28 cellular contexts compared by ENCODE assay signal in the genomic region with DNA sequence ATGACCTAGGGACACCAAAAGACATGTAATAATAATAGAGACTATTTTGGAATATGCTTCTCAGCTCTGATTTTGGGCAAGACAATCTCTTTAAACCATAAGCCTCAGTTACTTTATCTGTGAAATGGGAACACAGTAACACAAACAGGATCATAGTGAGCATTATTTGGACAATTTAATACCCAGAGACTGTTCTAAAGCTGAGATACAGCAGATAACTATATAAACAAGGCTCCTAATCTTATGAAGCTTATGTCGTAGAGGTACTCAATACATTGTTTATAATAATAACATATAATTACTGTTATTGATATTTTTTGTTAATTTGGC.
"Had no signal": no experiment of that assay in that cellular context is flagged by ENCODE, and none has a peak within 500 bp of the region (broad histone marks: within the 10 kb centered on the region; RNA-seq: fewer than 3 reads in every experiment).

No MANE protein-coding gene starts in this region.

- ATAC-seq: activated CD4-positive, alpha-beta T cell treated with anti-CD3 and anti-CD28 coated beads for 36 hours; activated CD8-positive, alpha-beta memory T cell treated with anti-CD3 and anti-CD28 coated beads, Interleukin-2, amount 10 ng/mL, durations not matched to agents 7 days and 5 days; activated CD8-positive, alpha-beta T cell treated with anti-CD3 and anti-CD28 coated beads, Interleukin-2, amount 10 ng/mL, durations not matched to agents 7 days and 5 days; esophagus mucosa had no signal

- DNase-seq: activated CD4-positive, alpha-beta memory T cell treated with anti-CD3 and anti-CD28 coated beads for 36 hours; activated CD4-positive, alpha-beta T cell treated with anti-CD3 and anti-CD28 coated beads for 36 hours; activated CD4-positive, CD25-positive, alpha-beta regulatory T cell; activated CD4-positive, CD25-positive, alpha-beta regulatory T cell treated with anti-CD3 and anti-CD28 coated beads, Interleukin-2, amount 50 U/mL, for 72 hours; activated CD8-positive, alpha-beta memory T cell treated with anti-CD3 and anti-CD28 coated beads, Interleukin-2, amount 10 ng/mL, durations not matched to agents 7 days and 5 days; activated CD8-positive, alpha-beta memory T cell treated with anti-CD3 and anti-CD28 coated beads, Interleukin-2, amount 50 U/mL, for 4 hours; activated CD8-positive, alpha-beta T cell treated with anti-CD3 and anti-CD28 coated beads, Interleukin-2, amount 10 ng/mL, durations not matched to agents 7 days and 5 days; activated effector memory CD4-positive, alpha-beta T cell treated with Interleukin-2 at 50 U/mL for 16 hours; activated gamma-delta T cell treated with Interleukin-2 at 50 U/mL for 16 hours; activated naive CD4-positive, alpha-beta T cell treated with anti-CD3 and anti-CD28 coated beads, Interleukin-2, amount 50 U/mL, for 16 hours; activated naive CD4-positive, alpha-beta T cell treated with Interleukin-2 at 50 U/mL for 16 hours; activated T-cell treated with anti-CD3 and anti-CD28 coated beads, Interleukin-2, amount 50 U/mL, for 1 hour; activated T-cell treated with anti-CD3 and anti-CD28 coated beads, Interleukin-2, amount 50 U/mL, for 48 hours; central memory CD4-positive, alpha-beta T cell; cerebellar nuclear complex; dorsolateral prefrontal cortex; effector memory CD4-positive, alpha-beta T cell; endodermal cell; foreskin fibroblast had no signal

- H3K4me3 ChIP-seq: ascending aorta, breast epithelium, cardiac muscle cell, coronary artery, dorsolateral prefrontal cortex had no signal

- H3K9me3 Mint-ChIP-seq: activated CD4-positive, alpha-beta memory T cell treated with anti-CD3 and anti-CD28 coated beads for 36 hours; dendritic cell treated with granulocyte-macrophage colony-stimulating factor and Interleukin-4, amounts not matched to agents 40 ng/mL and 50 ng/mL, for 4 days had no signal

- FAIRE-seq: frontal cortex had no signal

- H3K27ac ChIP-seq: ascending aorta, breast epithelium, cardiac muscle cell, coronary artery, dorsolateral prefrontal cortex had no signal

- H3K36me3 Mint-ChIP-seq: activated CD4-positive, alpha-beta memory T cell treated with anti-CD3 and anti-CD28 coated beads for 36 hours; activated CD8-positive, alpha-beta memory T cell treated with anti-CD3 and anti-CD28 coated beads, Interleukin-2, amount 10 ng/mL, durations not matched to agents 7 days and 5 days; activated naive CD8-positive, alpha-beta T cell; brain had no signal

- H3K4me1 ChIP-seq: ascending aorta, breast epithelium had no signal

- H3K4me1 Mint-ChIP-seq: activated CD8-positive, alpha-beta memory T cell treated with anti-CD3 and anti-CD28 coated beads, Interleukin-2, amount 10 ng/mL, durations not matched to agents 7 days and 5 days had no signal

- H3K27me3 ChIP-seq: ascending aorta, breast epithelium, cardiac muscle cell, dorsolateral prefrontal cortex had no signal

- H3K9me3 ChIP-seq: ascending aorta, breast epithelium had no signal

- H3K36me3 ChIP-seq: ascending aorta, breast epithelium, cardiac muscle cell had no signal

- H3K27ac Mint-ChIP-seq: activated CD4-positive, alpha-beta memory T cell treated with anti-CD3 and anti-CD28 coated beads for 36 hours; activated CD4-positive, alpha-beta T cell treated with anti-CD3 and anti-CD28 coated beads for 36 hours; activated CD8-positive, alpha-beta memory T cell treated with anti-CD3 and anti-CD28 coated beads, Interleukin-2, amount 10 ng/mL, durations not matched to agents 7 days and 5 days; activated CD8-positive, alpha-beta T cell treated with anti-CD3 and anti-CD28 coated beads, Interleukin-2, amount 10 ng/mL, durations not matched to agents 7 days and 5 days; endodermal cell had no signal

- H3K4me3 Mint-ChIP-seq: activated CD4-positive, alpha-beta memory T cell treated with anti-CD3 and anti-CD28 coated beads for 36 hours; activated CD4-positive, alpha-beta T cell treated with anti-CD3 and anti-CD28 coated beads for 36 hours; activated CD8-positive, alpha-beta memory T cell treated with anti-CD3 and anti-CD28 coated beads, Interleukin-2, amount 10 ng/mL, durations not matched to agents 7 days and 5 days; activated CD8-positive, alpha-beta T cell treated with anti-CD3 and anti-CD28 coated beads, Interleukin-2, amount 10 ng/mL, durations not matched to agents 7 days and 5 days; activated naive CD8-positive, alpha-beta T cell; brain; dendritic cell treated with granulocyte-macrophage colony-stimulating factor and Interleukin-4, amounts not matched to agents 40 ng/mL and 50 ng/mL, for 4 days; endodermal cell had no signal
